10 cellular contexts compared by ENCODE assay signal in genomic region chr14:73724696-73725095, GRCh38. TPM values are rescaled to one million over a fixed set of nuclear protein-coding genes. Genes with fewer than 3 reads are reported as not detected.
DNase-seq lines count a peak whose midpoint lies in the region; ATAC-seq, FAIRE-seq and TF ChIP-seq lines count a peak whose summit lies in the region.
"Had no signal": no experiment of that assay in that cellular context is flagged by ENCODE, and none has a peak within 500 bp of the region (broad histone marks: within the 10 kb centered on the region; RNA-seq: fewer than 3 reads in every experiment).

No MANE protein-coding gene starts in this region.

- intact Hi-C loops in Panc1 (cut with micrococcal nuclease; ENCODE audit: unreplicated experiment) = no loop called here

- CTCF ChIA-PET in A549 (lab: Yijun Ruan, JAX) (interaction anchor here (1.1 to 16.0 kb wide), 7 partner anchors 9 to 211 kb away, joined by 3 to 210 read pairs (median 9); partner anchors contain the start of gene PTGR2), Panc1 (lab: Charles Lee) (no interaction called here)

- DNase-seq in A549 (ENCODE audit: low read depth in 1 of 2, low spot score in 1 of 2) (no peak), Panc1 (ENCODE audit: low read depth, low spot score) (no peak), NCI-H748 (lab: John Stamatoyannopoulos, UW; ENCODE audit: unreplicated experiment) (no peak), NOMO-1 (lab: John Stamatoyannopoulos, UW; ENCODE audit: unreplicated experiment in 2 of 2) (no peak)
- DNase-seq in effector memory CD4-positive, alpha-beta T cell = no peak
- DNase-seq: WERI-Rb-1 had no signal

- peaks cover 41% of the 10 kb centered on the region for H3K79me2 ChIP-seq in parathyroid adenoma

- H3K27ac ChIP-seq in A549 = peak overlapping the region; percentile 68 to 81
- peak overlapping the region; percentile 45; the same call in 1 of the 2 replicates for H3K27ac ChIP-seq in Panc1 (ENCODE audit: low read length)
- peak overlapping the region; percentile 48 for H3K27ac ChIP-seq in effector memory CD4-positive, alpha-beta T cell (ENCODE audit: insufficient read depth, low read length, poor library complexity, severe bottlenecking)
- peak overlapping the region; percentile 21 for H3K27ac ChIP-seq in parathyroid adenoma
- H3K27ac ChIP-seq: WERI-Rb-1 had no signal

- H3K9ac ChIP-seq in parathyroid adenoma = no peak overlapping the region

- TF ChIP-seq RAD21 in A549 (conservative IDR thresholded peaks at IDR 0.05 in 1 of 2, IDR thresholded peaks at IDR 0.05 in 1 of 2) = no peak

- ATAC-seq in A549 (no peak), Panc1 (no peak), HG03432 (IDR thresholded peaks at IDR 0.05; ENCODE audit: unreplicated experiment) (no peak), GM18511 (IDR thresholded peaks at IDR 0.05; ENCODE audit: unreplicated experiment) (no peak)

- POLR2A ChIA-PET in A549 (lab: Yijun Ruan, JAX) = interaction anchor here (1.2 to 3.4 kb wide), 5 partner anchors 11 to 127 kb away, joined by 3 to 29 read pairs (median 5); partner anchors contain the start of genes PNMA1 and PTGR2
- POLR2A ChIA-PET in Panc1 (lab: Charles Lee) = no interaction called here

- no TSS peak for BruUV-seq in Panc1 (replicated peaks; lab: Mats Ljungman, UMichigan)

- in situ Hi-C loops in Panc1 (cut with HindIII; ENCODE audit: low pct_unique_long_range_greater_than_20kb, low sequenced_read_pairs) = no loop called here

- 85% methylated on average over 2 of the region's 2 CpGs for WGBS in A549 (ENCODE audit: missing lambda C conversion rate)

- H2AFZ ChIP-seq in parathyroid adenoma = no peak overlapping the region

- H3K36me3 ChIP-seq in Panc1 (ENCODE audit: control insufficient read depth, insufficient read depth, low read length) (peaks cover 20% of the 10 kb centered on the region), parathyroid adenoma (ENCODE audit: control insufficient read depth, insufficient read depth, low read length) (no peaks in the 10 kb centered on the region)
- peaks cover 94% of the 10 kb centered on the region for H3K36me3 ChIP-seq in effector memory CD4-positive, alpha-beta T cell (ENCODE audit: control insufficient read depth, insufficient read depth, low read length)

- H3K4me1 ChIP-seq in A549 (peaks cover 61% of the 10 kb centered on the region), Panc1 (ENCODE audit: control insufficient read depth, insufficient read depth, low read length) (peaks cover 47% of the 10 kb centered on the region), parathyroid adenoma (peaks cover 11% of the 10 kb centered on the region)
- H3K4me1 ChIP-seq in effector memory CD4-positive, alpha-beta T cell (ENCODE audit: control insufficient read depth, insufficient read depth, low read length, poor library complexity, severe bottlenecking) = no peaks in the 10 kb centered on the region

- H3K9me3 ChIP-seq in A549 (no peaks in the 10 kb centered on the region), Panc1 (ENCODE audit: control insufficient read depth, insufficient read depth, low read depth, low read length) (no peaks in the 10 kb centered on the region), parathyroid adenoma (ENCODE audit: control insufficient read depth, low read length) (no peaks in the 10 kb centered on the region)
- H3K9me3 ChIP-seq in effector memory CD4-positive, alpha-beta T cell (ENCODE audit: control insufficient read depth, low read length) = no peaks in the 10 kb centered on the region
- H3K9me3 ChIP-seq: HAP-1 had no signal

- H3K27me3 ChIP-seq in Panc1 (ENCODE audit: control insufficient read depth, insufficient read depth, low read length) (no peaks in the 10 kb centered on the region), parathyroid adenoma (ENCODE audit: control insufficient read depth, insufficient read depth, low read length) (no peaks in the 10 kb centered on the region)
- H3K27me3 ChIP-seq in effector memory CD4-positive, alpha-beta T cell (replicated peaks; ENCODE audit: control insufficient read depth, insufficient read depth, low read length, poor library complexity, severe bottlenecking) = no peaks in the 10 kb centered on the region

- no peak for FAIRE-seq in A549 (lab: Jason Lieb, UNC)

- TF ChIP-seq EP300 in A549 (IDR thresholded peaks at IDR 0.05) = no peak

- H3K4me3 ChIP-seq in A549 = no peak overlapping the region
- H3K4me3 ChIP-seq in Panc1 (ENCODE audit: low read depth in 2 of 2, low read length in 2 of 2) = no peak overlapping the region
- no peak overlapping the region for H3K4me3 ChIP-seq in effector memory CD4-positive, alpha-beta T cell (ENCODE audit: insufficient read depth, low read depth, low read length, poor library complexity, severe bottlenecking)
- H3K4me3 ChIP-seq in parathyroid adenoma (ENCODE audit: low read depth, low read length) = no peak overlapping the region
- H3K4me3 ChIP-seq: HAP-1 had no signal

- no peak for TF ChIP-seq POLR2A in A549 (IDR thresholded peaks at IDR 0.05; ENCODE audit: low read length)

- H3K4me2 ChIP-seq in A549 = peak overlapping the region; percentile 70
- no peak overlapping the region for H3K4me2 ChIP-seq in parathyroid adenoma (ENCODE audit: low read length)

- TF ChIP-seq CTCF in A549 (IDR thresholded peaks at IDR 0.05) (no peak), Panc1 (IDR thresholded peaks at IDR 0.05) (no peak), parathyroid adenoma (IDR thresholded peaks at IDR 0.05) (no peak)

TF ChIP-seq in A549, 52 proteins besides CTCF, POLR2A, EP300 and RAD21 (continues in another document):
- TF ChIP-seq ZSCAN20 (CRISPR knock-in tag; IDR thresholded peaks at IDR 0.05) = no peak
- TF ChIP-seq CHD4 (IDR thresholded peaks at IDR 0.05; ENCODE audit: borderline replicate concordance) = no peak
- TF ChIP-seq RFX5 (IDR thresholded peaks at IDR 0.05) = no peak
- TF ChIP-seq KDM5A (IDR thresholded peaks at IDR 0.05) = no peak
- no peak for TF ChIP-seq JUN (IDR thresholded peaks at IDR 0.05)
- no peak for TF ChIP-seq POLR2AphosphoS2 (conservative IDR thresholded peaks at IDR 0.05; ENCODE audit: low read length)
- no peak for TF ChIP-seq BHLHE40 (IDR thresholded peaks at IDR 0.05; ENCODE audit: low read depth, low read length)
- no peak for TF ChIP-seq KDM1A (IDR thresholded peaks at IDR 0.05; ENCODE audit: low read depth)
- no peak for TF ChIP-seq HEYL (CRISPR knock-in tag; IDR thresholded peaks at IDR 0.05)
- TF ChIP-seq CBX8 (IDR thresholded peaks at IDR 0.05) = no peak
- no peak for TF ChIP-seq ZC3H11A (IDR thresholded peaks at IDR 0.05)
- TF ChIP-seq, protein P1, sequence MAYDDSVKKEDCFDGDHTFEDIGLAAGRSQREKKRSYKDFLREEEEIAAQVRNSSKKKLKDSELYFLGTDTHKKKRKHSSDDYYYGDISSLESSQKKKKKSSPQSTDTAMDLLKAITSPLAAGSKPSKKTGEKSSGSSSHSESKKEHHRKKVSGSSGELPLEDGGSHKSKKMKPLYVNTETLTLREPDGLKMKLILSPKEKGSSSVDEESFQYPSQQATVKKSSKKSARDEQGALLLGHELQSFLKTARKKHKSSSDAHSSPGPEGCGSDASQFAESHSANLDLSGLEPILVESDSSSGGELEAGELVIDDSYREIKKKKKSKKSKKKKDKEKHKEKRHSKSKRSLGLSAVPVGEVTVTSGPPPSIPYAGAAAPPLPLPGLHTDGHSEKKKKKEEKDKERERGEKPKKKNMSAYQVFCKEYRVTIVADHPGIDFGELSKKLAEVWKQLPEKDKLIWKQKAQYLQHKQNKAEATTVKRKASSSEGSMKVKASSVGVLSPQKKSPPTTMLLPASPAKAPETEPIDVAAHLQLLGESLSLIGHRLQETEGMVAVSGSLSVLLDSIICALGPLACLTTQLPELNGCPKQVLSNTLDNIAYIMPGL (CRISPR knock-in tag; IDR thresholded peaks at IDR 0.05; ENCODE audit: borderline replicate concordance) = no peak
- TF ChIP-seq HOXB5 (CRISPR knock-in tag; IDR thresholded peaks at IDR 0.05) = no peak
- no peak for TF ChIP-seq EHF (CRISPR knock-in tag; IDR thresholded peaks at IDR 0.05)
- TF ChIP-seq, protein P2, sequence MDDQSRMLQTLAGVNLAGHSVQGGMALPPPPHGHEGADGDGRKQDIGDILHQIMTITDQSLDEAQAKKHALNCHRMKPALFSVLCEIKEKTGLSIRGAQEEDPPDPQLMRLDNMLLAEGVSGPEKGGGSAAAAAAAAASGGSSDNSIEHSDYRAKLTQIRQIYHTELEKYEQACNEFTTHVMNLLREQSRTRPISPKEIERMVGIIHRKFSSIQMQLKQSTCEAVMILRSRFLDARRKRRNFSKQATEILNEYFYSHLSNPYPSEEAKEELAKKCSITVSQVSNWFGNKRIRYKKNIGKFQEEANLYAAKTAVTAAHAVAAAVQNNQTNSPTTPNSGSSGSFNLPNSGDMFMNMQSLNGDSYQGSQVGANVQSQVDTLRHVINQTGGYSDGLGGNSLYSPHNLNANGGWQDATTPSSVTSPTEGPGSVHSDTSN (IDR thresholded peaks at IDR 0.05) = no peak
- TF ChIP-seq ZFP36 (IDR thresholded peaks at IDR 0.05; ENCODE audit: borderline replicate concordance, partially characterized antibody) = no peak
- TF ChIP-seq CBX2 (IDR thresholded peaks at IDR 0.05; ENCODE audit: borderline replicate concordance, low read depth) = no peak
- TF ChIP-seq GATA3 (IDR thresholded peaks at IDR 0.05; ENCODE audit: borderline replicate concordance) = no peak

RNA-seq across cellular contexts. Expression of gene PNMA1, which starts 10.5 kb away (rescaled TPM):
- polyA plus RNA-seq in A549 (2011; rRNA removed) = 20.8 and 21.2 TPM in 2 replicates
- 25.0 and 27.8 TPM in 2 replicates for polyA plus RNA-seq in A549 (2012; cell fraction: cytosol; rRNA removed)
- 28.3 and 29.6 TPM in 2 replicates for polyA plus RNA-seq in A549 (2012; cell fraction: nucleus; rRNA removed)
- 43.4 to 49.8 TPM (median 47.3 TPM) in 3 replicates for polyA plus RNA-seq in A549 (2017; fragmentation: RNase III; extraction: RNeasy Plus Mini Kit Qiagen cat#74134 plus additional on column Dnase treatment)
- 6.2 and 10.5 TPM in 2 replicates for polyA minus RNA-seq in A549 (2011; rRNA and poly(A)+ RNA removed)
- total RNA-seq in Panc1 (2021; ENCODE audit: unreplicated experiment) = 49.7 TPM
- 45.4 TPM for polyA plus RNA-seq in Panc1 (2012; ENCODE audit: insufficient read length)

Comparison
In these comparisons a context has a peak if more than half of its experiments do, and no peak if none do; other contexts are left out.
1. H3K27ac ChIP-seq: peak in every context shown above with its lines; median percentile 74 in A549; 48 in effector memory CD4-positive, alpha-beta T cell; 45 in Panc1; 21 in parathyroid adenoma.